Comparison of ENCODE assay signal across 20 cellular contexts in genomic region chr14:53879747-53880146, GRCh38.
"Had no signal": no experiment of that assay in that cellular context is flagged by ENCODE, and none has a peak within 500 bp of the region (broad histone marks: within the 10 kb centered on the region; RNA-seq: fewer than 3 reads in every experiment).

No MANE protein-coding gene starts in this region.

- H3K4me3 ChIP-seq: colonic mucosa, lung, pancreas, psoas muscle, spleen, tibial nerve had no signal

- H3K27ac ChIP-seq: colonic mucosa, pancreas, spleen, tibial nerve, VCaP had no signal

- H3K27me3 ChIP-seq: colonic mucosa, pancreas, spleen, tibial nerve had no signal

- H3K4me1 ChIP-seq: colonic mucosa, pancreas, psoas muscle, spleen had no signal

- DNase-seq: activated CD4-positive, alpha-beta T cell treated with anti-CD3 and anti-CD28 coated beads for 4 hours; activated CD4-positive, alpha-beta T cell treated with anti-CD3 and anti-CD28 coated beads, Interleukin-2, amount 50 U/mL, for 4 hours; activated naive CD4-positive, alpha-beta T cell; activated T-cell treated with anti-CD3 and anti-CD28 coated beads for 4 hours; activated T-cell treated with anti-CD3 and anti-CD28 coated beads, Interleukin-2, amount 50 U/mL, for 72 hours; cerebellar nuclear complex; colonic mucosa; effector memory CD8-positive, alpha-beta T cell; kidney glomerular epithelial cell; naive B cell; nucleus accumbens; pancreas; psoas muscle; spleen; stimulated activated naive CD4-positive, alpha-beta T cell treated with Interleukin-2 at 50 U/mL for 16 hours had no signal

- H3K9me3 ChIP-seq: colonic mucosa, pancreas, psoas muscle, spleen, tibial nerve had no signal

- ATAC-seq: activated naive CD4-positive, alpha-beta T cell treated with anti-CD3 and anti-CD28 coated beads, Interleukin-2, amount 50 U/mL, for 72 hours; activated T-cell treated with anti-CD3 and anti-CD28 coated beads, Interleukin-2, amount 50 U/mL, for 72 hours; effector memory CD8-positive, alpha-beta T cell; left lobe of liver; pancreas had no signal

- FAIRE-seq: pancreas had no signal

- H3K36me3 ChIP-seq: colonic mucosa, pancreas, spleen, tibial nerve had no signal
